In genomic region chr12:82407481-82407880, GRCh38 we compare ENCODE assay signal across 21 cellular contexts.
"Had no signal": no experiment of that assay in that cellular context is flagged by ENCODE, and none has a peak within 500 bp of the region (broad histone marks: within the 10 kb centered on the region; RNA-seq: fewer than 3 reads in every experiment).

No MANE protein-coding gene starts in this region.

- H3K9me3 Mint-ChIP-seq: dendritic cell treated with granulocyte-macrophage colony-stimulating factor and Interleukin-4, amounts not matched to agents 40 ng/mL and 50 ng/mL, for 4 days; naive B cell; nephron had no signal

- H3K4me1 Mint-ChIP-seq: naive B cell had no signal

- H3K27me3 Mint-ChIP-seq: dendritic cell treated with granulocyte-macrophage colony-stimulating factor and Interleukin-4, amounts not matched to agents 40 ng/mL and 50 ng/mL, for 4 days; naive B cell had no signal

- ATAC-seq: gastrocnemius medialis, left ventricle myocardium superior, psoas muscle had no signal

- H3K9ac ChIP-seq: parathyroid adenoma had no signal

- H3K27me3 ChIP-seq: gastrocnemius medialis, sigmoid colon, stomach, uterus had no signal

- H3K4me3 Mint-ChIP-seq: dendritic cell treated with granulocyte-macrophage colony-stimulating factor and Interleukin-4, amounts not matched to agents 40 ng/mL and 50 ng/mL, for 4 days; naive B cell; nephron had no signal

- H3K27ac Mint-ChIP-seq: dendritic cell treated with granulocyte-macrophage colony-stimulating factor and Interleukin-4, amounts not matched to agents 40 ng/mL and 50 ng/mL, for 4 days had no signal

- DNase-seq: erythroblast; gastrocnemius medialis; glutamatergic neuron; islet precursor cell; left ventricle myocardium superior; mesendoderm; naive B cell; occipital lobe; psoas muscle; sigmoid colon; stimulated activated CD4-positive, alpha-beta T cell treated with anti-CD3 and anti-CD28 coated beads, Interleukin-2, amount 100 ng/mL, for 24 hours; stimulated activated naive CD4-positive, alpha-beta T cell; stomach; substantia nigra; trophoblast cell; uterus had no signal

- H3K79me2 ChIP-seq: parathyroid adenoma had no signal

- H3K4me3 ChIP-seq: gastrocnemius medialis, lung, psoas muscle, sigmoid colon, skin epidermis, stomach, uterus had no signal

- H2AFZ ChIP-seq: parathyroid adenoma had no signal

- H3K9me3 ChIP-seq: gastrocnemius medialis, psoas muscle, sigmoid colon, stomach, uterus had no signal

- H3K27ac ChIP-seq: gastrocnemius medialis, parathyroid adenoma, psoas muscle, sigmoid colon, skin epidermis, uterus had no signal

- H3K4me1 ChIP-seq: gastrocnemius medialis, parathyroid adenoma, psoas muscle, sigmoid colon, stomach, uterus had no signal
